Comparison of ENCODE assay signal across 17 cellular contexts in the genomic region with DNA sequence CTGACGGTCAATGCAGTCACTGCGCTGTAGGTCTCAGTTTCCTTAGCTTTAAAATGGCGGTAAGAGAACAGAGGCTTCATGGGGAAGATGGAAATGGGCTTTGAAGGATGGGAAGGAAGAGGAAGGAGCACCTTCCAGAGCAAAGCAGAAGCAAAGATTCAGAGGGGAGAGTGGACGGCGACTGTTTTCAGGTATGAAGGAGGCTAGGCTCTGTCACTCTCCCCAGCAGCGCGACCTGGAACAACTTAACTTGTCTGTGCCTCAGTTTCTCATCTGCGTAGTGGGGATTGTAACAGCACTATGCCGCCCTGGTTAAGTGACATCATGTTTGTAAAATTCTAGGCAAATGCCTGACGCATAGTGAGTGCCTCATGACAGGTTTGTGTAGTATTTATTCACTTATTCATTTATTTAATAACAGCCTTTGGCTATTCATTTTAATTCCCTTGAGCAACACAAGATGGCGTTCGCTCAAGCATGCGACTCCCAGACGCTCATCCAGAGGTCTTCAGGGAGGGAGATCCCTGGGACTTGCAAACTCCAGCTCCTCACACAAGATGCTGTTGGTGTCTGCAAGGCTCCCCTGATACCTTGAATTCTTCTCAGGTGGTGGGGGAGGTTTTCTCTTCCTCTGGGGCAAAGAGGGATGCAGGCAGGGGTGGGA.
DNase-seq lines count a peak whose midpoint lies in the region; ATAC-seq, FAIRE-seq and TF ChIP-seq lines count a peak whose summit lies in the region.
"Had no signal": no experiment of that assay in that cellular context is flagged by ENCODE, and none has a peak within 500 bp of the region (broad histone marks: within the 10 kb centered on the region; RNA-seq: fewer than 3 reads in every experiment).

No MANE protein-coding gene starts in this region.

- no peaks in the 10 kb centered on the region for H3K4me1 ChIP-seq in A673 (ENCODE audit: insufficient read depth, low read length, poor library complexity, severe bottlenecking)

- CTCF ChIA-PET in A673 (lab: Charles Lee) (interaction anchor here (0.5 to 0.6 kb wide), 2 partner anchors 105 to 149 kb away, joined by 3 to 6 read pairs; no protein-coding TSS in a partner anchor), RWPE1 (lab: Yijun Ruan, JAX) (interaction anchor here (0.6 kb wide), 2 partner anchors 141 to 206 kb away, joined by 3 to 4 read pairs; no protein-coding TSS in a partner anchor)

- H3K27me3 ChIP-seq in A673 (replicated peaks; ENCODE audit: insufficient read depth, low read depth, low read length, poor library complexity), result no peaks in the 10 kb centered on the region
- H3K27me3 ChIP-seq: MG63, neural progenitor cell had no signal

- no peak for ATAC-seq in left lobe of liver
- ATAC-seq: GM12878; stimulated activated naive CD8-positive, alpha-beta T cell treated with anti-CD3 and anti-CD28 coated beads, Interleukin-15, Interleukin-2, amounts not matched to agents 100 U/mL and 50 U/mL, for 24 hours had no signal

- no peak overlapping the region for H3K27ac ChIP-seq in A673 (ENCODE audit: low read depth, low read length, poor library complexity, severe bottlenecking)
- H3K27ac ChIP-seq in RWPE1, result no peak overlapping the region
- H3K27ac ChIP-seq: neural progenitor cell had no signal

- intact Hi-C loops in A673 (cut with micrococcal nuclease; ENCODE audit: unreplicated experiment), result loop anchor here (10.0 kb wide), 1 partner anchor 955 kb away; no protein-coding TSS in a partner anchor

- no peaks in the 10 kb centered on the region for H3K36me3 ChIP-seq in A673 (ENCODE audit: insufficient read depth, low read length, poor library complexity, severe bottlenecking)
- H3K36me3 ChIP-seq: MG63, neural progenitor cell had no signal

- TF ChIP-seq CTCF in A673 (conservative IDR thresholded peaks at IDR 0.05; ENCODE audit: low read depth, low read length) (peak; percentile 41), RWPE1 (conservative IDR thresholded peaks at IDR 0.05; ENCODE audit: low read depth) (peak; percentile 17; the same call in 1 of the 2 replicates), D721Med (IDR thresholded peaks at IDR 0.05; ENCODE audit: insufficient read depth, missing control alignments) (no peak)

- peak; percentile 31 for DNase-seq in A673 (ENCODE audit: low spot score)
- peak; percentile 58 for DNase-seq in GM03348 (ENCODE audit: low spot score)
- no peak for DNase-seq in RWPE1 (ENCODE audit: low spot score)
- peak; percentile 24 for DNase-seq in left lobe of liver (ENCODE audit: low spot score)
- no peak for DNase-seq in D721Med (ENCODE audit: insufficient read length, low spot score)
- no peak for DNase-seq in activated naive CD4-positive, alpha-beta T cell (lab: John Stamatoyannopoulos, UW)
- DNase-seq in effector CD4-positive, alpha-beta T cell, result no peak
- no peak for DNase-seq in OCI-M2 (lab: John Stamatoyannopoulos, UW; ENCODE audit: unreplicated experiment)
- DNase-seq: activated naive CD4-positive, alpha-beta T cell treated with anti-CD3 and anti-CD28 coated beads, Interleukin-2, amount 10 ng/mL, durations not matched to agents 7 days and 5 days; effector CD8-positive, alpha-beta T cell; MG63; NCI-H2171 treated with DMSO at 0.1 percent for 48 hours; NK-92 treated with Interleukin-12 subunit alpha and Interleukin-12 subunit beta, amount 100 ng/mL, for 24 hours; stimulated activated naive CD8-positive, alpha-beta T cell treated with anti-CD3 and anti-CD28 coated beads, Interleukin-15, Interleukin-2, amounts not matched to agents 100 U/mL and 50 U/mL, for 24 hours had no signal

- POLR2A ChIA-PET in A673 (lab: Charles Lee; ENCODE audit: low non-redundant PET), result no interaction called here
- POLR2A ChIA-PET in RWPE1 (lab: Yijun Ruan, JAX; ENCODE audit: low non-redundant PET), result no interaction called here

- no TSS peak for BruUV-seq in A673 (replicated peaks; lab: Mats Ljungman, UMichigan)

- H3K4me3 ChIP-seq in A673 (ENCODE audit: low read depth, low read length, poor library complexity, severe bottlenecking), result no peak overlapping the region
- H3K4me3 ChIP-seq: GM12878, MG63, neural progenitor cell, skin epidermis had no signal

- H3K9me3 ChIP-seq in A673 (ENCODE audit: low read depth, low read length, poor library complexity, severe bottlenecking), result no peaks in the 10 kb centered on the region
- H3K9me3 ChIP-seq: MG63 had no signal

- FAIRE-seq in D721Med (lab: Jason Lieb, UNC), result no peak
- FAIRE-seq: GM12878 had no signal

Comparison
In these comparisons a context has a peak if more than half of its experiments do, and no peak if none do; other contexts are left out.
1. DNase-seq: peak in A673 (single experiment), GM03348 (single experiment) and left lobe of liver (single experiment); none in RWPE1 (single experiment), D721Med (single experiment), activated naive CD4-positive, alpha-beta T cell (0 of 4), effector CD4-positive, alpha-beta T cell (single experiment) and OCI-M2 (single experiment).